ENCODE assay signal across 1 cellular context in the genomic region with DNA sequence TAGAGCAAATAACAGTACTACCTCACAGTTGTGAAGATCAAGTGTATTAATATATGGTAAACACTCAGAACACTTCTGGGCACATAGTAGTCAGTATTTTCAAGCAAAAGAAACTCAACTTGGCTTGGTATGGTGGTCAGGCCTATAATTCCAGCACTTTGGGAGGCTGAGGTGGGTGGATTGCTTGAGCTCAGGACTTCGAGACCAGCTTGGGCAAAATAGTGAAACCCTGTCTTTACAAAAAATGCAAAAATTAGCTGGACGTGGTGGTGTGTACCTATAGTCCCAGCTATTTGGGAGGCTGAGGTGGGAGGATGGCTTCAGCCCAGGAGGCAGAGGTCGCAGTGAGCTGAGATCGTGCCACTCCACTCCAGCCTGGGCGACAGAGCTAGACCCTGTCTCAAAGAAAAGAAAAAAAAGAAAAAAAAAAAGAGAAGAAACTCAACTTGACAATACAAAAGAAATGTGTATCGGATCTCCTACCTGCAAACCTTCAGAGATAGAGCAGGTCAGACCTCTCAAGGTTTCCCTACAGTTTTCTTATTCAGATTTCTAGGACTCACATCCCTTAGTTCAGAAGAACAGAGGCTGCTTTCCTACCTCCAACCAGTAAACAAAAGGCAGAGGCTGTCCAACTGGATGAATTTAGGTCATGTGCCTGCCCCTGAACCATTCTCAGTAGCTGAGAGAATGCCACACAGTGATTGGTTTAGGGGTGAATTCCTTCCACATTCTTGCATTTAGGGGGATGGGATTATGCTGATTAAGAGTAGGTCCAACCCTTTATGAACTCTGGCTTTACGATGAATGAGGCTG.
TF ChIP-seq lines count a peak whose summit lies in the region.

No MANE protein-coding gene starts in this region.

TF ChIP-seq in A549, 52 proteins besides CTCF, POLR2A, EP300 and RAD21 (continued from another document):
- TF ChIP-seq, protein P1, sequence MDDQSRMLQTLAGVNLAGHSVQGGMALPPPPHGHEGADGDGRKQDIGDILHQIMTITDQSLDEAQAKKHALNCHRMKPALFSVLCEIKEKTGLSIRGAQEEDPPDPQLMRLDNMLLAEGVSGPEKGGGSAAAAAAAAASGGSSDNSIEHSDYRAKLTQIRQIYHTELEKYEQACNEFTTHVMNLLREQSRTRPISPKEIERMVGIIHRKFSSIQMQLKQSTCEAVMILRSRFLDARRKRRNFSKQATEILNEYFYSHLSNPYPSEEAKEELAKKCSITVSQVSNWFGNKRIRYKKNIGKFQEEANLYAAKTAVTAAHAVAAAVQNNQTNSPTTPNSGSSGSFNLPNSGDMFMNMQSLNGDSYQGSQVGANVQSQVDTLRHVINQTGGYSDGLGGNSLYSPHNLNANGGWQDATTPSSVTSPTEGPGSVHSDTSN (IDR thresholded peaks at IDR 0.05), result no peak
- TF ChIP-seq, protein P2, sequence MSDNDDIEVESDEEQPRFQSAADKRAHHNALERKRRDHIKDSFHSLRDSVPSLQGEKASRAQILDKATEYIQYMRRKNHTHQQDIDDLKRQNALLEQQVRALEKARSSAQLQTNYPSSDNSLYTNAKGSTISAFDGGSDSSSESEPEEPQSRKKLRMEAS (IDR thresholded peaks at IDR 0.05), result 0 out of 2 replicates have a peak, but pooled peaks have one; percentile 13
- TF ChIP-seq, protein P3, sequence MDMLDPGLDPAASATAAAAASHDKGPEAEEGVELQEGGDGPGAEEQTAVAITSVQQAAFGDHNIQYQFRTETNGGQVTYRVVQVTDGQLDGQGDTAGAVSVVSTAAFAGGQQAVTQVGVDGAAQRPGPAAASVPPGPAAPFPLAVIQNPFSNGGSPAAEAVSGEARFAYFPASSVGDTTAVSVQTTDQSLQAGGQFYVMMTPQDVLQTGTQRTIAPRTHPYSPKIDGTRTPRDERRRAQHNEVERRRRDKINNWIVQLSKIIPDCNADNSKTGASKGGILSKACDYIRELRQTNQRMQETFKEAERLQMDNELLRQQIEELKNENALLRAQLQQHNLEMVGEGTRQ (IDR thresholded peaks at IDR 0.05), result peak; percentile 88
- TF ChIP-seq CHD4 (IDR thresholded peaks at IDR 0.05; ENCODE audit: borderline replicate concordance), result no peak
